In the genomic region with DNA sequence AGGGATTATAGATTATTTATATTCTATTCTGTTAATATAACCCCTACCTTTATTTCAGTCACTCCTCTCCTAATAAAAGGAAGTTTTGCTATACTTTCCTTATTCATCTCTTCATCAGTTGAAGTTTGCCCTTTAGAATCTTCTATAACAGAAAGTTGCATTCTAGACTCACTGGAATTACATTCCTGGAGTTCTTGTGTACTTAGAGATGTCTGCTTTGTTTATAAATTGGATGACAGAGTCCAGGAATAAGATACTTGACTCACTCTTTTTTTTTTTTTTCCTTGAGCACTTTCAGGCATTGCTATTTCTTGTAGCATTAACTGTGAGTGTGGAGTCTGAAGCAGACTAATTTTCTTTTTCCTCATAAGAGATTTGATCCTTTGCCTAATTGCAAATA, we compare ENCODE assay signal across 19 cellular contexts.
DNase-seq lines count a peak whose midpoint lies in the region; ATAC-seq, FAIRE-seq and TF ChIP-seq lines count a peak whose summit lies in the region.
"Had no signal": no experiment of that assay in that cellular context is flagged by ENCODE, and none has a peak within 500 bp of the region (broad histone marks: within the 10 kb centered on the region; RNA-seq: fewer than 3 reads in every experiment).

No MANE protein-coding gene starts in this region.

- H3K4me3 ChIP-seq in fibroblast of the aortic adventitia (ENCODE audit: low read depth, low read length) (no peak overlapping the region), skeletal muscle cell (ENCODE audit: low read depth, low read length) (no peak overlapping the region)
- H3K4me3 ChIP-seq: colonic mucosa had no signal

- no peak for TF ChIP-seq CTCF in fibroblast of the aortic adventitia (IDR thresholded peaks at IDR 0.05; ENCODE audit: insufficient read depth, low read length)

- FAIRE-seq in TTC549 (lab: Jason Lieb, UNC), result peak; percentile 20
- FAIRE-seq: G401.6 had no signal

- peak; percentile 82 for DNase-seq in EL
- DNase-seq in fibroblast of the aortic adventitia (ENCODE audit: low read depth), result peak; percentile 71
- peak; percentile 45 for DNase-seq in skeletal muscle cell (ENCODE audit: low read depth)
- DNase-seq in HuH-7 (ENCODE audit: low spot score), result no peak
- no peak for DNase-seq in 8988T
- no peak for DNase-seq in NCI-H446 treated with DMSO at 0.1 percent for 48 hours (lab: John Stamatoyannopoulos, UW)
- DNase-seq: activated CD4-positive, alpha-beta T cell treated with anti-CD3 and anti-CD28 coated beads, Interleukin-2, amount 50 U/mL, for 48 hours; activated naive CD8-positive, alpha-beta T cell treated with anti-CD3 and anti-CD28 coated beads, Interleukin-2, amount 50 U/mL, for 24 hours; activated T-cell treated with anti-CD3 and anti-CD28 coated beads, Interleukin-2, amount 50 U/mL, for 48 hours; CD4-positive, alpha-beta T cell; colonic mucosa; erythroblast; NCI-H1092; occipital lobe; T-helper 9 cell had no signal

- no peak for ATAC-seq in HG02642 (IDR thresholded peaks at IDR 0.05; ENCODE audit: poor library complexity, unreplicated experiment)
- ATAC-seq: activated naive CD8-positive, alpha-beta T cell treated with anti-CD3 and anti-CD28 coated beads, Interleukin-2, amount 50 U/mL, for 24 hours; Right ventricle myocardium inferior had no signal

Comparison
In these comparisons a context has a peak if more than half of its experiments do, and no peak if none do; other contexts are left out.
1. DNase-seq: peak in EL (single experiment), fibroblast of the aortic adventitia (single experiment) and skeletal muscle cell (single experiment); none in HuH-7 (single experiment), 8988T (single experiment) and NCI-H446 treated with DMSO at 0.1 percent for 48 hours (single experiment).